In genomic region chr22:27298387-27299141, GRCh38 we compare ENCODE assay signal across 19 cellular contexts.
DNase-seq lines count a peak whose midpoint lies in the region; ATAC-seq and TF ChIP-seq lines count a peak whose summit lies in the region.
"Had no signal": no experiment of that assay in that cellular context is flagged by ENCODE, and none has a peak within 500 bp of the region (broad histone marks: within the 10 kb centered on the region; RNA-seq: fewer than 3 reads in every experiment).

No MANE protein-coding gene starts in this region.

- peak overlapping the region; percentile 80 for H2AFZ ChIP-seq in smooth muscle cell (ENCODE audit: low read depth)

- no peaks in the 10 kb centered on the region for H3K4me1 Mint-ChIP-seq in MCF 10A (ENCODE audit: insufficient read depth, unreplicated experiment)
- H3K4me1 Mint-ChIP-seq in glutamatergic neuron (ENCODE audit: low read depth, unreplicated experiment): no peaks in the 10 kb centered on the region
- H3K4me1 Mint-ChIP-seq: activated naive CD8-positive, alpha-beta T cell treated with anti-CD3 and anti-CD28 coated beads for 36 hours had no signal

- no peak for TF ChIP-seq POLR2A in breast epithelium (IDR thresholded peaks at IDR 0.05)

- H3K4me1 ChIP-seq in breast epithelium (no peaks in the 10 kb centered on the region), adipocyte (ENCODE audit: control insufficient read depth, insufficient read depth, low read length) (peaks cover 9% of the 10 kb centered on the region), iPS-15b (ENCODE audit: control insufficient read depth, insufficient read depth, low read length) (peaks cover 22% of the 10 kb centered on the region), smooth muscle cell (ENCODE audit: low read depth) (peaks cover 19% of the 10 kb centered on the region)
- H3K4me1 ChIP-seq: lower lobe of right lung had no signal

- no peaks in the 10 kb centered on the region for H3F3A ChIP-seq in smooth muscle cell (ENCODE audit: low read depth)

- H3K9me3 ChIP-seq in breast epithelium (no peaks in the 10 kb centered on the region), adipocyte (ENCODE audit: control insufficient read depth, low read length) (no peaks in the 10 kb centered on the region), iPS-15b (ENCODE audit: control insufficient read depth, insufficient read depth, low read length) (no peaks in the 10 kb centered on the region), smooth muscle cell (replicated peaks; ENCODE audit: low read depth) (no peaks in the 10 kb centered on the region)
- H3K9me3 ChIP-seq: A549, esophagus muscularis mucosa, lower lobe of right lung, transverse colon had no signal

- H3K27me3 ChIP-seq in breast epithelium (peaks cover 0 to 8% of the 10 kb centered on the region in 2 donors), adipocyte (replicated peaks; ENCODE audit: control insufficient read depth, insufficient read depth, low read length) (peaks cover 49% of the 10 kb centered on the region), iPS-15b (ENCODE audit: control insufficient read depth, insufficient read depth, low read length) (peaks cover 11% of the 10 kb centered on the region), smooth muscle cell (ENCODE audit: low read depth) (peaks cover 15% of the 10 kb centered on the region)

- DNase-seq in breast epithelium (ENCODE audit: low spot score in 2 of 2): no peak
- no peak for DNase-seq in MCF 10A (ENCODE audit: unreplicated experiment)
- no peak for DNase-seq in adipocyte (ENCODE audit: low read depth)
- no peak for DNase-seq in smooth muscle cell (lab: John Stamatoyannopoulos, UW; ENCODE audit: unreplicated experiment)
- no peak for DNase-seq in glutamatergic neuron
- DNase-seq in KG1 (lab: John Stamatoyannopoulos, UW): no peak
- DNase-seq: activated naive CD8-positive, alpha-beta T cell treated with anti-CD3 and anti-CD28 coated beads for 36 hours; activated T-cell treated with anti-CD3 and anti-CD28 coated beads, Interleukin-2, amount 50 U/mL, for 72 hours; CD4-positive, alpha-beta T cell; lower lobe of right lung; naive B cell; NCI-H1930; NCI-H446 treated with DMSO at 0.1 percent for 48 hours; transverse colon had no signal

- no peaks in the 10 kb centered on the region for H3K36me3 ChIP-seq in breast epithelium
- no peaks in the 10 kb centered on the region for H3K36me3 ChIP-seq in adipocyte (ENCODE audit: control insufficient read depth, insufficient read depth, low read length, severe bottlenecking)
- H3K36me3 ChIP-seq in iPS-15b (ENCODE audit: control insufficient read depth, insufficient read depth, low read length): no peaks in the 10 kb centered on the region
- H3K36me3 ChIP-seq in smooth muscle cell (ENCODE audit: low read depth): no peaks in the 10 kb centered on the region
- H3K36me3 ChIP-seq: esophagus muscularis mucosa, lower lobe of right lung, transverse colon had no signal

- H3K4me3 ChIP-seq in breast epithelium (peak overlapping the region; percentile 12 to 52 (median 22)), adipocyte (ENCODE audit: low read length) (peak overlapping the region; percentile 26), iPS-15b (ENCODE audit: low read depth, low read length) (peak overlapping the region; percentile 52), smooth muscle cell (peak overlapping the region; percentile 23)
- H3K4me3 ChIP-seq: A549, lower lobe of right lung, transverse colon had no signal

- H3K4me3 Mint-ChIP-seq in MCF 10A (ENCODE audit: unreplicated experiment) (no peak overlapping the region), glutamatergic neuron (ENCODE audit: unreplicated experiment) (no peak overlapping the region)
- H3K4me3 Mint-ChIP-seq: activated naive CD8-positive, alpha-beta T cell treated with anti-CD3 and anti-CD28 coated beads for 36 hours; activated T-cell treated with anti-CD3 and anti-CD28 coated beads, Interleukin-2, amount 50 U/mL, for 72 hours; CD4-positive, alpha-beta T cell; naive B cell; T-helper 1 cell treated with Interleukin-12 subunit alpha and Interleukin-12 subunit beta and Interleukin-4 antibody, amounts not matched to agents 30 μg/mL and 1 μg/mL, for 36 hours had no signal

- no peaks in the 10 kb centered on the region for H3K79me2 ChIP-seq in smooth muscle cell (ENCODE audit: low read depth)

- no peak for ATAC-seq in GM19023 (IDR thresholded peaks at IDR 0.05; ENCODE audit: unreplicated experiment)
- ATAC-seq: A549; activated T-cell treated with anti-CD3 and anti-CD28 coated beads, Interleukin-2, amount 50 U/mL, for 72 hours; lower lobe of right lung had no signal

- H4K20me1 ChIP-seq in smooth muscle cell (ENCODE audit: low read depth): no peaks in the 10 kb centered on the region

- TF ChIP-seq CTCF in breast epithelium (IDR thresholded peaks at IDR 0.05) (no peak), MCF 10A (IDR thresholded peaks at IDR 0.05; ENCODE audit: unreplicated experiment) (no peak), smooth muscle cell (IDR thresholded peaks at IDR 0.05; ENCODE audit: borderline replicate concordance, insufficient read depth, poor library complexity, severe bottlenecking) (no peak), glutamatergic neuron (IDR thresholded peaks at IDR 0.05; ENCODE audit: partially characterized antibody, unreplicated experiment) (no peak)

- 52% methylated on average over 11 of the region's 11 CpGs for WGBS in smooth muscle cell (ENCODE audit: low lambda C conversion rate)

- CTCF ChIA-PET in MCF 10A (lab: Yijun Ruan, JAX): interaction anchor here (0.7 kb wide), 1 partner anchor 12 kb away, joined by 4 read pairs; no protein-coding TSS in a partner anchor

- H3K27me3 Mint-ChIP-seq in MCF 10A (ENCODE audit: insufficient read depth, unreplicated experiment) (peaks cover 57% of the 10 kb centered on the region), glutamatergic neuron (ENCODE audit: unreplicated experiment) (peaks cover 14% of the 10 kb centered on the region)

- H3K9ac ChIP-seq in adipocyte (ENCODE audit: low read length): no peak overlapping the region
- no peak overlapping the region for H3K9ac ChIP-seq in iPS-15b (ENCODE audit: low read depth, low read length)
- no peak overlapping the region for H3K9ac ChIP-seq in smooth muscle cell (ENCODE audit: low read depth)

- H3K36me3 Mint-ChIP-seq in MCF 10A (ENCODE audit: insufficient read depth, unreplicated experiment) (no peaks in the 10 kb centered on the region), glutamatergic neuron (ENCODE audit: unreplicated experiment) (no peaks in the 10 kb centered on the region)
- H3K36me3 Mint-ChIP-seq: activated naive CD8-positive, alpha-beta T cell treated with anti-CD3 and anti-CD28 coated beads for 36 hours had no signal

- H3K27ac Mint-ChIP-seq in MCF 10A (ENCODE audit: low read depth, unreplicated experiment): no peak overlapping the region
- H3K27ac Mint-ChIP-seq in glutamatergic neuron (ENCODE audit: unreplicated experiment): no peak overlapping the region
- H3K27ac Mint-ChIP-seq: activated naive CD8-positive, alpha-beta T cell treated with anti-CD3 and anti-CD28 coated beads for 36 hours; activated T-cell treated with anti-CD3 and anti-CD28 coated beads, Interleukin-2, amount 50 U/mL, for 72 hours; CD4-positive, alpha-beta T cell; naive B cell; T-helper 1 cell treated with Interleukin-12 subunit alpha and Interleukin-12 subunit beta and Interleukin-4 antibody, amounts not matched to agents 30 μg/mL and 1 μg/mL, for 36 hours had no signal

- no TSS peak for BruUV-seq in MCF 10A (replicated peaks; lab: Mats Ljungman, UMichigan)

- H3K27ac ChIP-seq in breast epithelium (no peak overlapping the region), smooth muscle cell (ENCODE audit: low read depth) (no peak overlapping the region)
- H3K27ac ChIP-seq: lower lobe of right lung, transverse colon had no signal

- H3K4me2 ChIP-seq in smooth muscle cell: peak overlapping the region; percentile 81

- intact Hi-C loops in breast epithelium (cut with DNase I; ENCODE audit: low total_unique reads) (no loop called here), MCF 10A (cut with micrococcal nuclease) (no loop called here)

- H3K9me3 Mint-ChIP-seq in MCF 10A (ENCODE audit: unreplicated experiment): no peaks in the 10 kb centered on the region
- H3K9me3 Mint-ChIP-seq in glutamatergic neuron (ENCODE audit: unreplicated experiment): peaks cover 2% of the 10 kb centered on the region
- H3K9me3 Mint-ChIP-seq: activated naive CD8-positive, alpha-beta T cell treated with anti-CD3 and anti-CD28 coated beads for 36 hours; activated T-cell treated with anti-CD3 and anti-CD28 coated beads, Interleukin-2, amount 50 U/mL, for 72 hours; CD4-positive, alpha-beta T cell; T-helper 1 cell treated with Interleukin-12 subunit alpha and Interleukin-12 subunit beta and Interleukin-4 antibody, amounts not matched to agents 30 μg/mL and 1 μg/mL, for 36 hours had no signal

- POLR2A ChIA-PET in MCF 10A (lab: Yijun Ruan, JAX): interaction anchor here (0.7 kb wide), 1 partner anchor 277 kb away, joined by 3 read pairs; no protein-coding TSS in a partner anchor
